In genomic region chr10:65769828-65770227, GRCh38 we compare ENCODE assay signal across 16 cellular contexts.
DNase-seq lines count a peak whose midpoint lies in the region; FAIRE-seq lines count a peak whose summit lies in the region.
"Had no signal": no experiment of that assay in that cellular context is flagged by ENCODE, and none has a peak within 500 bp of the region (broad histone marks: within the 10 kb centered on the region; RNA-seq: fewer than 3 reads in every experiment).

No MANE protein-coding gene starts in this region.

- no peak for FAIRE-seq in urothelium cell line (lab: Jason Lieb, UNC)

- intact Hi-C loops in activated T-helper 2 cell treated with anti-CD3 and anti-CD28 coated beads, Interferon-gamma antibody, Interleukin-2, Interleukin-4, amounts not matched to agents 10 μg/mL and 5 μg/mL and 100 μg/mL, durations not matched to agents 14 hours and 24 hours and 36 hours (cut with micrococcal nuclease) = no loop called here

- H3K27ac Mint-ChIP-seq in activated T-helper 2 cell treated with anti-CD3 and anti-CD28 coated beads, Interferon-gamma antibody, Interleukin-2, Interleukin-4, amounts not matched to agents 10 μg/mL and 5 μg/mL and 100 μg/mL, durations not matched to agents 14 hours and 24 hours and 36 hours = no peak overlapping the region
- H3K27ac Mint-ChIP-seq: CD4-positive, alpha-beta T cell had no signal

- H3K27me3 Mint-ChIP-seq in activated T-helper 2 cell treated with anti-CD3 and anti-CD28 coated beads, Interferon-gamma antibody, Interleukin-2, Interleukin-4, amounts not matched to agents 10 μg/mL and 5 μg/mL and 100 μg/mL, durations not matched to agents 14 hours and 24 hours and 36 hours (ENCODE audit: low read depth) = no peaks in the 10 kb centered on the region
- H3K27me3 Mint-ChIP-seq: CD4-positive, alpha-beta T cell had no signal

- H3K4me1 Mint-ChIP-seq in activated T-helper 2 cell treated with anti-CD3 and anti-CD28 coated beads, Interferon-gamma antibody, Interleukin-2, Interleukin-4, amounts not matched to agents 10 μg/mL and 5 μg/mL and 100 μg/mL, durations not matched to agents 14 hours and 24 hours and 36 hours (ENCODE audit: low read depth) = no peaks in the 10 kb centered on the region

- no peaks in the 10 kb centered on the region for H3K36me3 Mint-ChIP-seq in activated T-helper 2 cell treated with anti-CD3 and anti-CD28 coated beads, Interferon-gamma antibody, Interleukin-2, Interleukin-4, amounts not matched to agents 10 μg/mL and 5 μg/mL and 100 μg/mL, durations not matched to agents 14 hours and 24 hours and 36 hours (ENCODE audit: low read depth)

- DNase-seq in HT1080 (ENCODE audit: low read depth) (peak; percentile 2), astrocyte of the hippocampus (ENCODE audit: low read depth, low spot score) (peak; percentile 19), kidney glomerular epithelial cell (lab: John Stamatoyannopoulos, UW) (peak; percentile 84), midbrain (lab: John Stamatoyannopoulos, UW) (no peak), urothelium cell line (ENCODE audit: low spot score) (no peak)
- no peak for DNase-seq in stimulated activated CD4-positive, alpha-beta T cell treated with anti-CD3 and anti-CD28 coated beads, Interleukin-4, amount 100 ng/mL, for 1 hour
- no peak for DNase-seq in activated T-helper 2 cell treated with anti-CD3 and anti-CD28 coated beads, Interferon-gamma antibody, Interleukin-2, Interleukin-4, amounts not matched to agents 10 μg/mL and 5 μg/mL and 100 μg/mL, durations not matched to agents 14 hours and 24 hours and 36 hours (ENCODE audit: low spot score)
- DNase-seq: BE2C; CD4-positive, alpha-beta T cell; KG1; NCI-H1048; NCI-H1436 treated with DMSO at 0.1 percent for 48 hours; NCI-H2029 treated with DMSO at 0.1 percent for 48 hours; NCI-H2171 treated with DMSO at 0.1 percent for 48 hours; NCI-H748 treated with DMSO at 0.1 percent for 48 hours; RPMI8226 had no signal

- H3K4me3 Mint-ChIP-seq in activated T-helper 2 cell treated with anti-CD3 and anti-CD28 coated beads, Interferon-gamma antibody, Interleukin-2, Interleukin-4, amounts not matched to agents 10 μg/mL and 5 μg/mL and 100 μg/mL, durations not matched to agents 14 hours and 24 hours and 36 hours (ENCODE audit: low read depth) = no peak overlapping the region
- H3K4me3 Mint-ChIP-seq: CD4-positive, alpha-beta T cell had no signal

- H3K9me3 Mint-ChIP-seq in activated T-helper 2 cell treated with anti-CD3 and anti-CD28 coated beads, Interferon-gamma antibody, Interleukin-2, Interleukin-4, amounts not matched to agents 10 μg/mL and 5 μg/mL and 100 μg/mL, durations not matched to agents 14 hours and 24 hours and 36 hours = peaks cover 11% of the 10 kb centered on the region

Comparison
In these comparisons a context has a peak if more than half of its experiments do, and no peak if none do; other contexts are left out.
1. DNase-seq: peak in HT1080 (single experiment), astrocyte of the hippocampus (single experiment) and kidney glomerular epithelial cell (single experiment); none in midbrain (single experiment), stimulated activated CD4-positive, alpha-beta T cell treated with anti-CD3 and anti-CD28 coated beads, Interleukin-4, amount 100 ng/mL, for 1 hour (single experiment), activated T-helper 2 cell treated with anti-CD3 and anti-CD28 coated beads, Interferon-gamma antibody, Interleukin-2, Interleukin-4, amounts not matched to agents 10 μg/mL and 5 μg/mL and 100 μg/mL, durations not matched to agents 14 hours and 24 hours and 36 hours (single experiment) and urothelium cell line (single experiment).